12 cellular contexts compared by ENCODE assay signal in genomic region chr9:112327718-112328450, GRCh38. TPM values are rescaled to one million over a fixed set of nuclear protein-coding genes. Genes with fewer than 3 reads are reported as not detected.
DNase-seq lines count a peak whose midpoint lies in the region; ATAC-seq, FAIRE-seq and TF ChIP-seq lines count a peak whose summit lies in the region.
"Had no signal": no experiment of that assay in that cellular context is flagged by ENCODE, and none has a peak within 500 bp of the region (broad histone marks: within the 10 kb centered on the region; RNA-seq: fewer than 3 reads in every experiment).

No MANE protein-coding gene starts in this region.

- peak overlapping the region; percentile 81 for H3K27ac Mint-ChIP-seq in MCF 10A (ENCODE audit: low read depth, unreplicated experiment)
- H3K27ac Mint-ChIP-seq in stimulated activated memory B cell treated with anti-CD40 and anti-IgM and Interleukin-4, amounts not matched to agents 10 μg/mL and 1 μg/mL and 100 μg/mL, for 72 hours: peak overlapping the region; percentile 53

- TF ChIP-seq CTCF in MCF 10A (IDR thresholded peaks at IDR 0.05; ENCODE audit: unreplicated experiment) (no peak), breast epithelium (IDR thresholded peaks at IDR 0.05) (no peak)

- H3K36me3 ChIP-seq in breast epithelium (no peaks in the 10 kb centered on the region), SK-N-MC (ENCODE audit: insufficient read depth, low read length) (no peaks in the 10 kb centered on the region)

- H3K9me3 Mint-ChIP-seq in MCF 10A (ENCODE audit: unreplicated experiment): no peaks in the 10 kb centered on the region
- H3K9me3 Mint-ChIP-seq in stimulated activated memory B cell treated with anti-CD40 and anti-IgM and Interleukin-4, amounts not matched to agents 10 μg/mL and 1 μg/mL and 100 μg/mL, for 72 hours: peaks cover 6% of the 10 kb centered on the region

- H3K9me3 ChIP-seq in breast epithelium (peaks cover 0 to 7% of the 10 kb centered on the region in 2 donors), SK-N-MC (ENCODE audit: low read depth, low read length) (no peaks in the 10 kb centered on the region)
- H3K9me3 ChIP-seq: stomach had no signal

- H3K36me3 Mint-ChIP-seq in MCF 10A (ENCODE audit: insufficient read depth, unreplicated experiment): peaks cover 6% of the 10 kb centered on the region
- peaks cover 33% of the 10 kb centered on the region for H3K36me3 Mint-ChIP-seq in stimulated activated memory B cell treated with anti-CD40 and anti-IgM and Interleukin-4, amounts not matched to agents 10 μg/mL and 1 μg/mL and 100 μg/mL, for 72 hours

- no peaks in the 10 kb centered on the region for H3K27me3 ChIP-seq in breast epithelium
- H3K27me3 ChIP-seq: BLaER1 treated with 17β-estradiol and CSF1 and Interleukin-3, amounts not matched to agents 10 nM and 100 nM; stomach had no signal

- no peak overlapping the region for H3K4me3 Mint-ChIP-seq in MCF 10A (ENCODE audit: unreplicated experiment)
- no peak overlapping the region for H3K4me3 Mint-ChIP-seq in stimulated activated memory B cell treated with anti-CD40 and anti-IgM and Interleukin-4, amounts not matched to agents 10 μg/mL and 1 μg/mL and 100 μg/mL, for 72 hours

- H3K4me3 ChIP-seq in breast epithelium (no peak overlapping the region), SK-N-MC (no peak overlapping the region)
- H3K4me3 ChIP-seq: BLaER1 treated with 17β-estradiol and CSF1 and Interleukin-3, amounts not matched to agents 10 nM and 100 nM; stomach had no signal

- H3K4me1 Mint-ChIP-seq in MCF 10A (ENCODE audit: insufficient read depth, unreplicated experiment): peaks cover 36% of the 10 kb centered on the region
- peaks cover 66% of the 10 kb centered on the region for H3K4me1 Mint-ChIP-seq in stimulated activated memory B cell treated with anti-CD40 and anti-IgM and Interleukin-4, amounts not matched to agents 10 μg/mL and 1 μg/mL and 100 μg/mL, for 72 hours

- intact Hi-C loops in MCF 10A (cut with micrococcal nuclease): no loop called here
- intact Hi-C loops in breast epithelium (cut with DNase I; ENCODE audit: low total_unique reads): no loop called here

- no peak for TF ChIP-seq POLR2A in breast epithelium (IDR thresholded peaks at IDR 0.05)

- POLR2A ChIA-PET in MCF 10A (lab: Yijun Ruan, JAX): interaction anchor here (0.6 to 3.4 kb wide), 8 partner anchors 9 to 948 kb away, joined by 3 to 21 read pairs (median 4); partner anchors contain the start of genes HSDL2 and UGCG

- H3K4me1 ChIP-seq in breast epithelium: peaks cover 0 to 19% of the 10 kb centered on the region in 2 donors

- no peaks in the 10 kb centered on the region for H3K27me3 Mint-ChIP-seq in MCF 10A (ENCODE audit: insufficient read depth, unreplicated experiment)
- H3K27me3 Mint-ChIP-seq in stimulated activated memory B cell treated with anti-CD40 and anti-IgM and Interleukin-4, amounts not matched to agents 10 μg/mL and 1 μg/mL and 100 μg/mL, for 72 hours: no peaks in the 10 kb centered on the region

- ATAC-seq in stimulated activated memory B cell treated with anti-CD40 and anti-IgM and Interleukin-4, amounts not matched to agents 10 μg/mL and 1 μg/mL and 100 μg/mL, for 72 hours: no peak

- DNase-seq in MCF 10A (ENCODE audit: unreplicated experiment): peak; percentile 36
- DNase-seq in breast epithelium (ENCODE audit: low spot score in 2 of 2): no peak
- no peak for DNase-seq in SK-N-MC (ENCODE audit: low read depth, low spot score)
- no peak for DNase-seq in epithelial cell of prostate (ENCODE audit: low read depth, low spot score)
- no peak for DNase-seq in iPS-NIHi11 (ENCODE audit: low spot score)
- DNase-seq in urothelium cell line (ENCODE audit: low spot score): no peak
- DNase-seq in cerebellar cortex (ENCODE audit: low spot score): no peak
- DNase-seq: activated naive CD4-positive, alpha-beta T cell; NCI-H1092 treated with DMSO at 0.1 percent for 48 hours; stomach had no signal

- CTCF ChIA-PET in MCF 10A (lab: Yijun Ruan, JAX): interaction anchor here (0.6 to 3.1 kb wide), 4 partner anchors 15 to 1878 kb away, joined by 3 to 15 read pairs (median 4); no protein-coding TSS in a partner anchor

- no TSS peak for BruUV-seq in MCF 10A (replicated peaks; lab: Mats Ljungman, UMichigan)

- H3K9ac ChIP-seq in SK-N-MC (ENCODE audit: insufficient read length): no peak overlapping the region
- H3K9ac ChIP-seq: BLaER1 treated with 17β-estradiol and CSF1 and Interleukin-3, amounts not matched to agents 10 nM and 100 nM had no signal

- H3K27ac ChIP-seq in breast epithelium (no peak overlapping the region), SK-N-MC (peak overlapping the region; percentile 38; the same call in 1 of the 2 replicates), epithelial cell of prostate (peak overlapping the region; percentile 22)
- H3K27ac ChIP-seq: BLaER1 treated with 17β-estradiol and CSF1 and Interleukin-3, amounts not matched to agents 10 nM and 100 nM; stomach had no signal

- no peak for FAIRE-seq in urothelium cell line (lab: Jason Lieb, UNC)

RNA-seq across cellular contexts. Expression of gene PTBP3, which starts 5.5 kb away (rescaled TPM):
- total RNA-seq in MCF 10A (2022) (79.2 and 83.4 TPM in 2 replicates), breast epithelium (10 to 100 TPM; 30.6 to 80.2 (median 50.5) TPM)

RNA-seq across cellular contexts. Expression of gene HSDL2, which starts 52.0 kb away (rescaled TPM):
- total RNA-seq in MCF 10A (2022): 20.6 and 26.7 TPM in 2 replicates
- total RNA-seq in breast epithelium: 100 to 1,000 TPM in 1 of 3 donors, 10 to 100 TPM in 2; 30.7 to 124 (median 52.8) TPM

Comparison
In these comparisons a context has a peak if more than half of its experiments do, and no peak if none do; other contexts are left out.
1. H3K27ac ChIP-seq: peak in SK-N-MC (single experiment) and epithelial cell of prostate (single experiment); none in breast epithelium (0 of 2).